23 cellular contexts compared by ENCODE assay signal in the genomic region with DNA sequence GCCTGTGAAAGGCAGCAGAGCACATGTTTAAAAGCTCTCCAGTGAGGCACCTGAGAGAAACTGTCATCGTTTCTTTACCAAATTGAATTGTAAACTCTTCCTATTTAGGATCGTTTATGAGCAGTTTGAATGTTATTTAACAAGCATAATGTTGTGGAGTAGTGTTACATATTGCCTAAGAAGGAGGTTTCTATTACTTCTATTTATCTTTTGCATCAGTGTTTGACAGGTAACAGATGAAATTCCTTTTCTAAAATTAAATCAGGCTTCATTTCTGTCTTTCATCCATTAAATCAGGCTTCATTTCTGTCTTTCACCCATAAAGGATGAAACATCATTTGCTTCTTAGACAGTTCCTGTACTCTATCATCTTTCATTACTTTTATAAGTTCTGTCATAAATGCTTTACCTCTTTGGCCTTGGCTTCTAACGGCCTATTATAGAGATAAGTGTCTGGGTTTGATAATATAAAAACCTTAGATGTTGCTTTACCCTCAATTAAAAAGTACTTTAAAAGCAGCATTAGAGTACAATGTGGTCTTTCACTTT.
"Had no signal": no experiment of that assay in that cellular context is flagged by ENCODE, and none has a peak within 500 bp of the region (broad histone marks: within the 10 kb centered on the region; RNA-seq: fewer than 3 reads in every experiment).

No MANE protein-coding gene starts in this region.

- H3K4me3 Mint-ChIP-seq: activated CD4-positive, alpha-beta memory T cell treated with anti-CD3 and anti-CD28 coated beads for 36 hours; activated naive CD4-positive, alpha-beta T cell treated with anti-CD3 and anti-CD28 coated beads for 36 hours; effector memory CD8-positive, alpha-beta T cell; immature natural killer cell; naive thymus-derived CD4-positive, alpha-beta T cell; neural progenitor cell; stimulated activated effector memory CD8-positive, alpha-beta T cell treated with anti-CD3 and anti-CD28 coated beads, Interleukin-12 subunit alpha, Interleukin-12 subunit beta, amount 100 ng/mL, for 72 hours had no signal

- H3K27ac ChIP-seq: colonic mucosa, dorsolateral prefrontal cortex, esophagus muscularis mucosa, hepatocyte, left lung, neural progenitor cell, stomach, suprapubic skin, tibial nerve had no signal

- H3K36me3 Mint-ChIP-seq: activated CD4-positive, alpha-beta memory T cell treated with anti-CD3 and anti-CD28 coated beads for 36 hours; immature natural killer cell; naive thymus-derived CD4-positive, alpha-beta T cell; neural progenitor cell; stimulated activated effector memory CD8-positive, alpha-beta T cell treated with anti-CD3 and anti-CD28 coated beads, Interleukin-12 subunit alpha, Interleukin-12 subunit beta, amount 100 ng/mL, for 72 hours had no signal

- H3K9me3 Mint-ChIP-seq: activated CD4-positive, alpha-beta memory T cell treated with anti-CD3 and anti-CD28 coated beads for 36 hours; neural progenitor cell had no signal

- ATAC-seq: effector memory CD8-positive, alpha-beta T cell; left lung; naive thymus-derived CD4-positive, alpha-beta T cell; sciatic nerve; stimulated activated effector memory CD8-positive, alpha-beta T cell treated with anti-CD3 and anti-CD28 coated beads, Interleukin-12 subunit alpha, Interleukin-12 subunit beta, amount 100 ng/mL, for 72 hours had no signal

- H3K27ac Mint-ChIP-seq: activated CD4-positive, alpha-beta memory T cell treated with anti-CD3 and anti-CD28 coated beads for 36 hours; activated naive CD4-positive, alpha-beta T cell treated with anti-CD3 and anti-CD28 coated beads for 36 hours; effector memory CD8-positive, alpha-beta T cell; immature natural killer cell; naive thymus-derived CD4-positive, alpha-beta T cell; neural progenitor cell; stimulated activated effector memory CD8-positive, alpha-beta T cell treated with anti-CD3 and anti-CD28 coated beads, Interleukin-12 subunit alpha, Interleukin-12 subunit beta, amount 100 ng/mL, for 72 hours had no signal

- H3K27me3 Mint-ChIP-seq: activated CD4-positive, alpha-beta memory T cell treated with anti-CD3 and anti-CD28 coated beads for 36 hours; effector memory CD8-positive, alpha-beta T cell; naive thymus-derived CD4-positive, alpha-beta T cell had no signal

- H3K4me1 Mint-ChIP-seq: immature natural killer cell; naive thymus-derived CD4-positive, alpha-beta T cell; neural progenitor cell; stimulated activated effector memory CD8-positive, alpha-beta T cell treated with anti-CD3 and anti-CD28 coated beads, Interleukin-12 subunit alpha, Interleukin-12 subunit beta, amount 100 ng/mL, for 72 hours had no signal

- DNase-seq: activated CD4-positive, alpha-beta memory T cell treated with anti-CD3 and anti-CD28 coated beads for 36 hours; activated CD4-positive, alpha-beta T cell treated with anti-CD3 and anti-CD28 coated beads for 48 hours; activated naive CD4-positive, alpha-beta T cell treated with anti-CD3 and anti-CD28 coated beads for 36 hours; activated T-cell treated with anti-CD3 and anti-CD28 coated beads, Interleukin-2, amount 50 U/mL, for 48 hours; amygdala; colonic mucosa; dorsolateral prefrontal cortex; effector memory CD8-positive, alpha-beta T cell; glutamatergic neuron; immature natural killer cell; left lung; naive thymus-derived CD4-positive, alpha-beta T cell; posterior cingulate gyrus; small intestine; stimulated activated CD4-positive, alpha-beta T cell treated with anti-CD3 and anti-CD28 coated beads, Interleukin-2, amount 100 ng/mL, for 24 hours; stomach had no signal
